1 cellular context compared by ENCODE assay signal in genomic region chr16:48212033-48212432, GRCh38.
TF ChIP-seq lines count a peak whose summit lies in the region.

No MANE protein-coding gene starts in this region.

TF ChIP-seq in IMR-90, 13 proteins besides CTCF, POLR2A, EP300 and RAD21 (continued from another document):
- TF ChIP-seq ELK1 (IDR thresholded peaks at IDR 0.05; ENCODE audit: borderline replicate concordance, low read depth, low read length) (no peak), RCOR1 (IDR thresholded peaks at IDR 0.05; ENCODE audit: insufficient replicate concordance, low read length) (no peak), SMC3 (IDR thresholded peaks at IDR 0.05; ENCODE audit: low read depth, low read length) (no peak), BHLHE40 (IDR thresholded peaks at IDR 0.05; ENCODE audit: low read depth, low read length) (no peak), NFE2L2 (IDR thresholded peaks at IDR 0.05; ENCODE audit: low read depth, low read length) (no peak), RFX5 (IDR thresholded peaks at IDR 0.05; ENCODE audit: low read depth, low read length) (no peak), MAZ (IDR thresholded peaks at IDR 0.05; ENCODE audit: borderline replicate concordance, low read depth, low read length) (no peak), MAFK (IDR thresholded peaks at IDR 0.05; ENCODE audit: low read depth, low read length) (no peak)
- TF ChIP-seq, protein P1, sequence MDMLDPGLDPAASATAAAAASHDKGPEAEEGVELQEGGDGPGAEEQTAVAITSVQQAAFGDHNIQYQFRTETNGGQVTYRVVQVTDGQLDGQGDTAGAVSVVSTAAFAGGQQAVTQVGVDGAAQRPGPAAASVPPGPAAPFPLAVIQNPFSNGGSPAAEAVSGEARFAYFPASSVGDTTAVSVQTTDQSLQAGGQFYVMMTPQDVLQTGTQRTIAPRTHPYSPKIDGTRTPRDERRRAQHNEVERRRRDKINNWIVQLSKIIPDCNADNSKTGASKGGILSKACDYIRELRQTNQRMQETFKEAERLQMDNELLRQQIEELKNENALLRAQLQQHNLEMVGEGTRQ (IDR thresholded peaks at IDR 0.05; ENCODE audit: low read depth, low read length) = no peak
